Comparison of ENCODE assay signal across 8 cellular contexts in genomic region chr2:86442642-86443005, GRCh38. TPM values are rescaled to one million over a fixed set of nuclear protein-coding genes. Genes with fewer than 3 reads are reported as not detected.
DNase-seq lines count a peak whose midpoint lies in the region; ATAC-seq and TF ChIP-seq lines count a peak whose summit lies in the region.

No MANE protein-coding gene starts in this region.

- TF ChIP-seq CTCF in IMR-90 (conservative IDR thresholded peaks at IDR 0.05; ENCODE audit: low read depth, low read length) = no peak
- peak in 2 of 4 experiments; percentile 25 to 27 for TF ChIP-seq CTCF in gastroesophageal sphincter (IDR thresholded peaks at IDR 0.05)
- TF ChIP-seq CTCF in neutrophil (IDR thresholded peaks at IDR 0.05) = peak; percentile 57

- H3K27me3 ChIP-seq in IMR-90 (ENCODE audit: control insufficient read depth, insufficient read depth, low read length) = no peaks in the 10 kb centered on the region
- H3K27me3 ChIP-seq in SJSA1 (replicated peaks) = no peaks in the 10 kb centered on the region
- no peaks in the 10 kb centered on the region for H3K27me3 ChIP-seq in gastroesophageal sphincter
- no peaks in the 10 kb centered on the region for H3K27me3 ChIP-seq in neutrophil

- BruUV-seq in IMR-90 (replicated peaks; lab: Mats Ljungman, UMichigan) = no TSS peak

- peak overlapping the region; percentile 83; the same call in 1 of the 2 replicates for H3K9ac ChIP-seq in IMR-90 (ENCODE audit: low read depth, low read length)

- no peak for TF ChIP-seq RAD21 in IMR-90 (IDR thresholded peaks at IDR 0.05; ENCODE audit: low read length)

- intact Hi-C loops in IMR-90 (cut with micrococcal nuclease) = loop anchor here (2.0 to 5.0 kb wide), 2 partner anchors 35 to 242 kb away; no protein-coding TSS in a partner anchor

- peak overlapping the region; percentile 95 for H3K4me3 Mint-ChIP-seq in activated naive CD4-positive, alpha-beta T cell treated with anti-CD3 and anti-CD28 coated beads, Interleukin-2, amount 10 ng/mL, durations not matched to agents 7 days and 5 days

- H4K5ac ChIP-seq in IMR-90 (ENCODE audit: low read depth, low read length) = no peak overlapping the region

- H3K9me3 Mint-ChIP-seq in activated naive CD4-positive, alpha-beta T cell treated with anti-CD3 and anti-CD28 coated beads, Interleukin-2, amount 10 ng/mL, durations not matched to agents 7 days and 5 days = peaks cover 16% of the 10 kb centered on the region

- H3K4me2 ChIP-seq in IMR-90 (ENCODE audit: low read depth, low read length) = peak overlapping the region; percentile 89

- peaks cover 3% of the 10 kb centered on the region for H3K27me3 Mint-ChIP-seq in activated naive CD4-positive, alpha-beta T cell treated with anti-CD3 and anti-CD28 coated beads, Interleukin-2, amount 10 ng/mL, durations not matched to agents 7 days and 5 days

- CTCF ChIA-PET in IMR-90 (lab: Yijun Ruan, JAX) = interaction anchor here (0.9 kb wide), 1 partner anchor 69 kb away, joined by 3 read pairs; no protein-coding TSS in a partner anchor
- CTCF ChIA-PET in activated naive CD4-positive, alpha-beta T cell treated with anti-CD3 and anti-CD28 coated beads, Interleukin-2, amount 10 ng/mL, durations not matched to agents 7 days and 5 days (lab: Charles Lee) = interaction anchor here (0.9 to 2.4 kb wide), 2 partner anchors 24 to 222 kb away, joined by 4 to 8 read pairs; no protein-coding TSS in a partner anchor

- DNase-seq in DMS153 (lab: John Stamatoyannopoulos, UW) (peak; percentile 19), IMR-90 (peak; percentile 94), SJSA1 (ENCODE audit: low read depth in 1 of 2, low spot score in 2 of 2) (peak; percentile 68 to 86), superior temporal gyrus (ENCODE audit: extremely low spot score) (peak; percentile 87)
- peak; percentile 88 for DNase-seq in activated naive CD4-positive, alpha-beta T cell treated with anti-CD3 and anti-CD28 coated beads, Interleukin-2, amount 10 ng/mL, durations not matched to agents 7 days and 5 days

- H3K23ac ChIP-seq in IMR-90 (ENCODE audit: low read depth, low read length) = peak overlapping the region; percentile 81; the same call in 1 of the 2 replicates

- H3K27ac ChIP-seq in IMR-90 (ENCODE audit: insufficient read depth, low read length) = no peak overlapping the region
- H3K27ac ChIP-seq in SJSA1 = peak overlapping the region; percentile 86
- H3K27ac ChIP-seq in gastroesophageal sphincter = peak overlapping the region; percentile 90 to 99 (median 94)
- peak overlapping the region; percentile 99 for H3K27ac ChIP-seq in neutrophil

- peaks cover 18% of the 10 kb centered on the region for H3K36me3 ChIP-seq in IMR-90 (ENCODE audit: control insufficient read depth, insufficient read depth, low read length)
- peaks cover 29% of the 10 kb centered on the region for H3K36me3 ChIP-seq in SJSA1
- H3K36me3 ChIP-seq in gastroesophageal sphincter = no peaks in the 10 kb centered on the region
- H3K36me3 ChIP-seq in neutrophil = peaks cover 10% of the 10 kb centered on the region

- H3K4me1 ChIP-seq in IMR-90 (ENCODE audit: control insufficient read depth, insufficient read depth, low read length) (0 out of 2 replicates have a peak, but pooled peaks cover 3% of the 10 kb centered on the region), SJSA1 (replicated peaks) (peaks cover 7% of the 10 kb centered on the region), gastroesophageal sphincter (peaks cover 15 to 49% (median 35%) of the 10 kb centered on the region in 3 donors), neutrophil (ENCODE audit: control insufficient read depth in 1 of 2, insufficient read depth in 1 of 2, low read depth in 1 of 2, low read length in 1 of 2) (peaks cover 25 to 40% of the 10 kb centered on the region in 2 experiments)

- no peaks in the 10 kb centered on the region; the same call in 1 of the 2 replicates for H3K9me1 ChIP-seq in IMR-90 (ENCODE audit: insufficient read depth, low read length)

- no peak overlapping the region for H2AK9ac ChIP-seq in IMR-90 (replicated peaks; ENCODE audit: low read depth, low read length, poor library complexity)

- H3K36me3 Mint-ChIP-seq in activated naive CD4-positive, alpha-beta T cell treated with anti-CD3 and anti-CD28 coated beads, Interleukin-2, amount 10 ng/mL, durations not matched to agents 7 days and 5 days = peaks cover 63% of the 10 kb centered on the region

- peak overlapping the region; percentile 84; the same call in 1 of the 2 replicates for H3K14ac ChIP-seq in IMR-90 (replicated peaks; ENCODE audit: low read depth, low read length)

- peaks cover 50% of the 10 kb centered on the region for H4K20me1 ChIP-seq in IMR-90 (ENCODE audit: insufficient read depth, low read length)

- peak overlapping the region; percentile 99 for H3K27ac Mint-ChIP-seq in activated naive CD4-positive, alpha-beta T cell treated with anti-CD3 and anti-CD28 coated beads, Interleukin-2, amount 10 ng/mL, durations not matched to agents 7 days and 5 days

- H4K91ac ChIP-seq in IMR-90 (ENCODE audit: insufficient read depth, low read depth, low read length) = no peak overlapping the region

- 0 out of 4 replicates have a peak overlapping the region, but pooled peaks of 1 of the 2 experiments have one; percentile 38 for H4K8ac ChIP-seq in IMR-90 (ENCODE audit: low read depth in 2 of 2, low read length in 2 of 2)

- H2BK20ac ChIP-seq in IMR-90 (ENCODE audit: low read depth, low read length) = no peak overlapping the region

- peaks cover 57% of the 10 kb centered on the region for H3K4me1 Mint-ChIP-seq in activated naive CD4-positive, alpha-beta T cell treated with anti-CD3 and anti-CD28 coated beads, Interleukin-2, amount 10 ng/mL, durations not matched to agents 7 days and 5 days

- dilution Hi-C loops in IMR-90 (cut with HindIII; ENCODE audit: low sequenced_read_pairs, unreplicated experiment) = no loop called here

- peak overlapping the region; percentile 50 for H2BK5ac ChIP-seq in IMR-90 (ENCODE audit: low read depth, low read length, poor library complexity, severe bottlenecking)

- H3K18ac ChIP-seq in IMR-90 (ENCODE audit: low read depth, low read length) = no peak overlapping the region

- TF ChIP-seq POLR2A in IMR-90 (IDR thresholded peaks at IDR 0.05; ENCODE audit: low read depth, low read length) = no peak
- TF ChIP-seq POLR2A in gastroesophageal sphincter (IDR thresholded peaks at IDR 0.05) = no peak

- H2AFZ ChIP-seq in IMR-90 (replicated peaks; ENCODE audit: low read length, poor library complexity) = no peak overlapping the region

- no peak overlapping the region for H2BK120ac ChIP-seq in IMR-90 (ENCODE audit: low read depth, low read length)

- ATAC-seq in GM21576 (IDR thresholded peaks at IDR 0.05; ENCODE audit: unreplicated experiment) = peak; percentile 66
- peak; percentile 71 for ATAC-seq in IMR-90 (ENCODE audit: low read depth)
- peak; percentile 71 for ATAC-seq in gastroesophageal sphincter

- H3K4me3 ChIP-seq in IMR-90 (ENCODE audit: insufficient read depth, low read depth, low read length) (peak overlapping the region; percentile 97), SJSA1 (peak overlapping the region; percentile 65), gastroesophageal sphincter (peak overlapping the region; percentile 81), neutrophil (ENCODE audit: low read depth in 1 of 2, low read length in 1 of 2) (peak overlapping the region; percentile 82 to 89)

- H3K9me3 ChIP-seq in IMR-90 (ENCODE audit: control insufficient read depth, insufficient read depth, low read length) = no peaks in the 10 kb centered on the region
- no peaks in the 10 kb centered on the region for H3K9me3 ChIP-seq in SJSA1 (replicated peaks)
- peaks cover 0 to 24% (median 0%) of the 10 kb centered on the region in 3 donors for H3K9me3 ChIP-seq in gastroesophageal sphincter
- peaks cover 18% of the 10 kb centered on the region for H3K9me3 ChIP-seq in neutrophil

- H3K56ac ChIP-seq in IMR-90 (ENCODE audit: extremely low read depth, insufficient read depth, low read length) = no peak overlapping the region; the same call in 1 of the 2 replicates

- H2BK15ac ChIP-seq in IMR-90 (ENCODE audit: low read depth, low read length) = no peak overlapping the region; the same call in 2 of the 3 replicates

- peaks cover 0 to 48% of the 10 kb centered on the region in 2 experiments; a peak in 2 of 4 replicates for H3K79me1 ChIP-seq in IMR-90 (ENCODE audit: low read depth in 1 of 2, low read length in 2 of 2)

- 0% methylated on average over 3 of the region's 5 CpGs; no CpG with 5 or more reads in 1 of the 2 experiments for WGBS in IMR-90 (ENCODE audit: extremely low coverage in 2 of 2, insufficient read length in 1 of 2), 2 experiments
- WGBS in gastroesophageal sphincter (ENCODE audit: low coverage in 1 of 2), 2 donors = 0 to 2% methylated on average over 3 to 5 of the region's 5 CpGs

- H2AK5ac ChIP-seq in IMR-90 (ENCODE audit: low read depth, low read length) = no peak overlapping the region

- in situ Hi-C loops in IMR-90 (cut with MboI; ENCODE audit: low sequenced_read_pairs) = no loop called here

- POLR2A ChIA-PET in IMR-90 (lab: Charles Lee; ENCODE audit: unreplicated experiment) = interaction anchor here (0.8 kb wide), 1 partner anchor 98 kb away, joined by 4 read pairs; no protein-coding TSS in a partner anchor

- TF ChIP-seq EP300 in gastroesophageal sphincter (IDR thresholded peaks at IDR 0.05) = no peak

- H3K4ac ChIP-seq in IMR-90 (ENCODE audit: low read depth, low read length) = peak overlapping the region; percentile 14; the same call in 1 of the 2 replicates

TF ChIP-seq in IMR-90, 13 proteins besides CTCF, POLR2A, EP300 and RAD21 (continues in another document):
- TF ChIP-seq, protein P1, sequence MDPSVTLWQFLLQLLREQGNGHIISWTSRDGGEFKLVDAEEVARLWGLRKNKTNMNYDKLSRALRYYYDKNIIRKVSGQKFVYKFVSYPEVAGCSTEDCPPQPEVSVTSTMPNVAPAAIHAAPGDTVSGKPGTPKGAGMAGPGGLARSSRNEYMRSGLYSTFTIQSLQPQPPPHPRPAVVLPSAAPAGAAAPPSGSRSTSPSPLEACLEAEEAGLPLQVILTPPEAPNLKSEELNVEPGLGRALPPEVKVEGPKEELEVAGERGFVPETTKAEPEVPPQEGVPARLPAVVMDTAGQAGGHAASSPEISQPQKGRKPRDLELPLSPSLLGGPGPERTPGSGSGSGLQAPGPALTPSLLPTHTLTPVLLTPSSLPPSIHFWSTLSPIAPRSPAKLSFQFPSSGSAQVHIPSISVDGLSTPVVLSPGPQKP (IDR thresholded peaks at IDR 0.05; ENCODE audit: borderline replicate concordance, low read depth, low read length) = peak; percentile 40; the same call in 1 of the 2 replicates
- no peak for TF ChIP-seq MXI1 (IDR thresholded peaks at IDR 0.05; ENCODE audit: borderline replicate concordance, low read depth, low read length)
- TF ChIP-seq CEBPB (IDR thresholded peaks at IDR 0.05; ENCODE audit: low read depth, low read length) = no peak
- peak; percentile 53; the same call in 1 of the 2 replicates for TF ChIP-seq MAZ (IDR thresholded peaks at IDR 0.05; ENCODE audit: borderline replicate concordance, low read depth, low read length)
- no peak for TF ChIP-seq SMC3 (IDR thresholded peaks at IDR 0.05; ENCODE audit: low read depth, low read length)

RNA-seq across cellular contexts. Expression of gene KDM3A, which starts 1.5 kb away (rescaled TPM):
- total RNA-seq in IMR-90 (2012; rRNA removed) (33.3 and 35.8 TPM in 2 replicates), gastroesophageal sphincter (10 to 100 TPM; 40.5 to 81.8 (median 63.2) TPM)
- polyA plus RNA-seq in IMR-90 (2012; rRNA removed) = 21.3 and 24.8 TPM in 2 replicates
- polyA plus RNA-seq in IMR-90 (2012; cell fraction: cytosol; rRNA removed) = 4.4 and 5.9 TPM in 2 replicates
- 17.0 and 133 TPM in 2 replicates for polyA plus RNA-seq in IMR-90 (2012; cell fraction: nucleus; rRNA removed; ENCODE audit: low replicate concordance)
- total RNA-seq in SJSA1 (2014; rRNA removed; shearing (Covaris generic)) = 14.7 and 22.7 TPM in 2 replicates

Comparison
In these comparisons a context has a peak if more than half of its experiments do, and no peak if none do; other contexts are left out.
1. DNase-seq: peak in every context shown above with its lines; median percentile 94 in IMR-90; 88 in activated naive CD4-positive, alpha-beta T cell treated with anti-CD3 and anti-CD28 coated beads, Interleukin-2, amount 10 ng/mL, durations not matched to agents 7 days and 5 days; 87 in superior temporal gyrus; 77 in SJSA1; 19 in DMS153.